17 cellular contexts compared by ENCODE assay signal in the genomic region with DNA sequence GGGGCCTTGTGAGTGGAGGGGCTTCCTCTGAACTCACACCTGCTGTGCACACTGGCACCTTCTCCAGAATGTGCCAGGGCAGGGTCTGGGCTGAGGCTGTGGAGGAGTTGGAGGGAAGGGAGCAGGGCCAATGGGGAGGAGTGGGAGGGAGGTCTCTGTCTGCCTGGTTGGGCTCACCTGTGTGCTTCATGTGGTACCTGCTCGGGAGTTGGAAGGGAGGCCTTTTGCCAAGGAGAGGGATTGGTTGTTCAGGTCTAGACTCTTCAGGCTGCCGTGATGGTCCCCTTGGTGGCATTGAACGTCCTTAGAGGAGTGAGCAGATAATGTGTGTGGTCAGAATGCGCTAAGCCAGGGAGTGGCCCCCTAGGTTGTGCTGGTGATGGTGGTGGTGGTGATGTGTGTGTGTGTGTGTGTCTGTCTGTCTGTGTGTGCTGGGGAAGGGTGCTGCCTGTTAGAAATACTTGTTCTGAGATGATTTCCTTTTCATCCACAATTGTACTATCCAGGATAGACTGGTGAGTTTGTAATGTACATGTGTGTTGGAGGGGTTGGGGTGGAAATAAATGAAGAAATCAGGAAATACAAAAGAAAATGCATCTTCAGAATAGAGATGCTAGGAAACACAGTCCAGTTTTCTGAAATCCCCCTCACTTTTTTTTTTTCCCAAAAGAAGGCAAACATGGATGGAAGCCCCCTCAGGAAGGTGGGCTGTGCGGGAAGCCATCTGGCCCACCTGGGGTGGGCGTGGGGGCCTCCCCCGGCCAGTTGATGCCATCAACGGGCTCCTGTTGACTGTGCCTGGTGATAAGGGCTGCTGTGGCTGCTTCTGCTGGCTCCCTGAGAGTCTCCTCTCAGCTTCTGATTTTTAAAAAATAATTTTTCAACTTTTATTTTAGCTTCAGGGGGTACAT.
DNase-seq lines count a peak whose midpoint lies in the region; ATAC-seq, FAIRE-seq and TF ChIP-seq lines count a peak whose summit lies in the region.
"Had no signal": no experiment of that assay in that cellular context is flagged by ENCODE, and none has a peak within 500 bp of the region (broad histone marks: within the 10 kb centered on the region; RNA-seq: fewer than 3 reads in every experiment).

No MANE protein-coding gene starts in this region.

- peaks cover 44% of the 10 kb centered on the region for H3K4me1 Mint-ChIP-seq in neural crest cell

- H3K27me3 Mint-ChIP-seq in neural crest cell (ENCODE audit: low read depth), result peaks cover 54% of the 10 kb centered on the region

- POLR2A ChIA-PET in HEK293 (lab: Yijun Ruan, JAX), result no interaction called here

- no peaks in the 10 kb centered on the region for H3K9me3 Mint-ChIP-seq in neural crest cell

- peaks cover 32% of the 10 kb centered on the region for H3K4me1 ChIP-seq in HEK293 (ENCODE audit: control insufficient read depth, insufficient read depth, low read length)

- peak overlapping the region; percentile 58 for H3K4me3 Mint-ChIP-seq in neural crest cell
- H3K4me3 Mint-ChIP-seq: B cell; CD4-positive, alpha-beta memory T cell had no signal

- H3K27me3 ChIP-seq in bronchial epithelial cell (ENCODE audit: control insufficient read depth, insufficient read depth, low read length), result peaks cover 18% of the 10 kb centered on the region

- no peaks in the 10 kb centered on the region for H3K36me3 Mint-ChIP-seq in neural crest cell (ENCODE audit: low read depth)
- H3K36me3 Mint-ChIP-seq: CD4-positive, alpha-beta memory T cell had no signal

- no peak for DNase-seq in bronchial epithelial cell (ENCODE audit: low read depth)
- no peak for DNase-seq in neural crest cell (ENCODE audit: low read depth, low spot score)
- no peak for DNase-seq in HT-29 (ENCODE audit: low spot score)
- DNase-seq in foreskin fibroblast, result no peak
- no peak for DNase-seq in T-helper 9 cell
- DNase-seq: C1 segment of cervical spinal cord; CD4-positive, alpha-beta memory T cell; COR-L47; DMS153 had no signal

- FAIRE-seq in bronchial epithelial cell (lab: Jason Lieb, UNC), result peak; percentile 55
- FAIRE-seq: A204.1, D721Med, H54, HepG2, HTR-8/SVneo had no signal

- no peaks in the 10 kb centered on the region for H3K9me3 ChIP-seq in HEK293 (ENCODE audit: control insufficient read depth, insufficient read depth, low read depth, low read length)

- CTCF ChIA-PET in HEK293 (lab: Yijun Ruan, JAX), result interaction anchor here (0.6 to 1.0 kb wide), 6 partner anchors 8 to 512 kb away, joined by 3 to 6 read pairs (median 4); no protein-coding TSS in a partner anchor

- H3K27ac Mint-ChIP-seq in neural crest cell (ENCODE audit: unreplicated experiment), result no peak overlapping the region
- H3K27ac Mint-ChIP-seq: B cell; CD4-positive, alpha-beta memory T cell had no signal

- H3K27ac ChIP-seq in HEK293 (ENCODE audit: extremely low read depth, low read depth, low read length), result no peak overlapping the region; the same call in 1 of the 2 replicates

- no peaks in the 10 kb centered on the region for H3K36me3 ChIP-seq in HEK293 (ENCODE audit: control insufficient read depth in 2 of 2, insufficient read depth in 1 of 2, low read length in 2 of 2)
- H3K36me3 ChIP-seq in bronchial epithelial cell (ENCODE audit: control insufficient read depth, insufficient read depth, low read length), result no peaks in the 10 kb centered on the region

- ATAC-seq in HG03565 (IDR thresholded peaks at IDR 0.05; ENCODE audit: unreplicated experiment), result no peak
- ATAC-seq: HepG2 had no signal

- TF ChIP-seq CTCF in HEK293 (tag by site-specific recombination; IDR thresholded peaks at IDR 0.05), result no peak
- no peak for TF ChIP-seq CTCF in bronchial epithelial cell (IDR thresholded peaks at IDR 0.05; ENCODE audit: insufficient read depth, low read length, severe bottlenecking)
- no peak for TF ChIP-seq CTCF in neural crest cell (conservative IDR thresholded peaks at IDR 0.05)
- no peak for TF ChIP-seq CTCF in foreskin fibroblast (IDR thresholded peaks at IDR 0.05; ENCODE audit: low read depth, low read length)

- no peak overlapping the region for H3K4me3 ChIP-seq in HEK293 (ENCODE audit: low read depth, low read length)
- no peak overlapping the region for H3K4me3 ChIP-seq in bronchial epithelial cell (ENCODE audit: low read depth, low read length)
- H3K4me3 ChIP-seq in foreskin fibroblast (ENCODE audit: low read depth in 1 of 2, low read length in 2 of 2), result no peak overlapping the region

TF ChIP-seq in HEK293, 187 proteins besides CTCF, POLR2A, EP300 and RAD21 (continues in another document):
- TF ChIP-seq SCRT2 (tag by site-specific recombination; IDR thresholded peaks at IDR 0.05) (no peak), ZFP41 (tag by site-specific recombination; IDR thresholded peaks at IDR 0.05; ENCODE audit: borderline replicate concordance) (no peak), ZNF146 (tag by site-specific recombination; IDR thresholded peaks at IDR 0.05) (no peak), ZIC2 (tag by site-specific recombination; IDR thresholded peaks at IDR 0.05) (0 out of 2 replicates have a peak, but pooled peaks have one; percentile 44), MZF1 (tag by site-specific recombination; IDR thresholded peaks at IDR 0.05; ENCODE audit: borderline replicate concordance) (no peak), EGR2 (tag by site-specific recombination; IDR thresholded peaks at IDR 0.05; ENCODE audit: low read depth) (peak; percentile 76), KLF7 (tag by site-specific recombination; IDR thresholded peaks at IDR 0.05; ENCODE audit: borderline replicate concordance) (0 out of 2 replicates have a peak, but pooled peaks have one; percentile 23)
- TF ChIP-seq, protein P1, sequence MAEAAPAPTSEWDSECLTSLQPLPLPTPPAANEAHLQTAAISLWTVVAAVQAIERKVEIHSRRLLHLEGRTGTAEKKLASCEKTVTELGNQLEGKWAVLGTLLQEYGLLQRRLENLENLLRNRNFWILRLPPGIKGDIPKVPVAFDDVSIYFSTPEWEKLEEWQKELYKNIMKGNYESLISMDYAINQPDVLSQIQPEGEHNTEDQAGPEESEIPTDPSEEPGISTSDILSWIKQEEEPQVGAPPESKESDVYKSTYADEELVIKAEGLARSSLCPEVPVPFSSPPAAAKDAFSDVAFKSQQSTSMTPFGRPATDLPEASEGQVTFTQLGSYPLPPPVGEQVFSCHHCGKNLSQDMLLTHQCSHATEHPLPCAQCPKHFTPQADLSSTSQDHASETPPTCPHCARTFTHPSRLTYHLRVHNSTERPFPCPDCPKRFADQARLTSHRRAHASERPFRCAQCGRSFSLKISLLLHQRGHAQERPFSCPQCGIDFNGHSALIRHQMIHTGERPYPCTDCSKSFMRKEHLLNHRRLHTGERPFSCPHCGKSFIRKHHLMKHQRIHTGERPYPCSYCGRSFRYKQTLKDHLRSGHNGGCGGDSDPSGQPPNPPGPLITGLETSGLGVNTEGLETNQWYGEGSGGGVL (tag by site-specific recombination; IDR thresholded peaks at IDR 0.05), result peak; percentile 26; the same call in 1 of the 2 replicates
- TF ChIP-seq, protein P2, sequence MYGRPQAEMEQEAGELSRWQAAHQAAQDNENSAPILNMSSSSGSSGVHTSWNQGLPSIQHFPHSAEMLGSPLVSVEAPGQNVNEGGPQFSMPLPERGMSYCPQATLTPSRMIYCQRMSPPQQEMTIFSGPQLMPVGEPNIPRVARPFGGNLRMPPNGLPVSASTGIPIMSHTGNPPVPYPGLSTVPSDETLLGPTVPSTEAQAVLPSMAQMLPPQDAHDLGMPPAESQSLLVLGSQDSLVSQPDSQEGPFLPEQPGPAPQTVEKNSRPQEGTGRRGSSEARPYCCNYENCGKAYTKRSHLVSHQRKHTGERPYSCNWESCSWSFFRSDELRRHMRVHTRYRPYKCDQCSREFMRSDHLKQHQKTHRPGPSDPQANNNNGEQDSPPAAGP (tag by site-specific recombination; IDR thresholded peaks at IDR 0.05), result peak; percentile 41; the same call in 1 of the 2 replicates
- TF ChIP-seq, protein P3, sequence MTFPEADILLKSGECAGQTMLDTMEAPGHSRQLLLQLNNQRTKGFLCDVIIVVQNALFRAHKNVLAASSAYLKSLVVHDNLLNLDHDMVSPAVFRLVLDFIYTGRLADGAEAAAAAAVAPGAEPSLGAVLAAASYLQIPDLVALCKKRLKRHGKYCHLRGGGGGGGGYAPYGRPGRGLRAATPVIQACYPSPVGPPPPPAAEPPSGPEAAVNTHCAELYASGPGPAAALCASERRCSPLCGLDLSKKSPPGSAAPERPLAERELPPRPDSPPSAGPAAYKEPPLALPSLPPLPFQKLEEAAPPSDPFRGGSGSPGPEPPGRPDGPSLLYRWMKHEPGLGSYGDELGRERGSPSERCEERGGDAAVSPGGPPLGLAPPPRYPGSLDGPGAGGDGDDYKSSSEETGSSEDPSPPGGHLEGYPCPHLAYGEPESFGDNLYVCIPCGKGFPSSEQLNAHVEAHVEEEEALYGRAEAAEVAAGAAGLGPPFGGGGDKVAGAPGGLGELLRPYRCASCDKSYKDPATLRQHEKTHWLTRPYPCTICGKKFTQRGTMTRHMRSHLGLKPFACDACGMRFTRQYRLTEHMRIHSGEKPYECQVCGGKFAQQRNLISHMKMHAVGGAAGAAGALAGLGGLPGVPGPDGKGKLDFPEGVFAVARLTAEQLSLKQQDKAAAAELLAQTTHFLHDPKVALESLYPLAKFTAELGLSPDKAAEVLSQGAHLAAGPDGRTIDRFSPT (tag by site-specific recombination; IDR thresholded peaks at IDR 0.05), result peak; percentile 33; the same call in 1 of the 2 replicates
